Comparison of ENCODE assay signal across 8 cellular contexts in the genomic region with DNA sequence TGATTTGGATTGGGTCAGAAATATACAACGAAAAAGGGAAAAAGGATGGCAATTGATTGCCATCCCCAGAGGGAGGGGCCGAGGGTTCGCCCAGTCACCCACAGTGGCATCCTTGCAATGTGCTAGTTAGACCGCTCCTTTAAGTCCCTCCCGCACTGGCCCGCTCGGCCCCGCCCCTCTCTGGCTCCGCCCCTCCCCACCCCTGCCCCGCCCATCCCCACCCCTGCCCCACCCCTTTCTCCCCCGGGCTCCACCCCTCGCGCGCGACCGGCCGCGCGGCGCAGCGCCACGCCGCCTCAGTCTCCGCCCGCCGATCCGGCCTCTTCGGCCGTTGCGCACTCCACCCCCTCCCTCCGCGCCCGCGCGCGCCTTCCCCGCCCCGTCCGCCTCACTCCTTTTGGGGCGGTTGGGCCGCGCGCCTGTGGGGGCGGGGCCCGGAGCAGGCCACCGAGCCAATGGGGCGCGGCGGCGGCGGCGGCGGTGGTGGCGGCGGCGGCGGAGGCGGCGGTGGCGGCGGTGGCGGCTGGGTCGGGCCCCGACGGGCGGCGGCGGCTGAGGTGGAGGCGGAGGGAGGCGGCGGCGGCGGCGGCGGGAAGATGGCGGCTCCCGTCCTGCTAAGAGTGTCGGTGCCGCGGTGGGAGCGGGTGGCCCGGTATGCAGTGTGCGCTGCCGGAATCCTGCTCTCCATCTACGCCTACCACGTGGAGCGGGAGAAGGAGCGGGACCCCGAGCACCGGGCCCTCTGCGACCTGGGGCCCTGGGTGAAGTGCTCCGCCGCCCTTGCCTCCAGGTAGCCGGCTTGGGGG. TPM values are rescaled to one million over a fixed set of nuclear protein-coding genes. Genes with fewer than 3 reads are reported as not detected.
DNase-seq lines count a peak whose midpoint lies in the region; ATAC-seq, FAIRE-seq and TF ChIP-seq lines count a peak whose summit lies in the region.

A gene (plus strand): TSS at position 299 of the 806 bp plus-strand sequence. CDS start 298 bp downstream, at position 597.

- FAIRE-seq in kidney (lab: Jason Lieb, UNC) = no peak

- H3K27ac ChIP-seq in kidney (ENCODE audit: low read depth in 2 of 2, low read length in 2 of 2) = peak within 1 kb of the TSS in 1 of 2 donors; percentile 43

- H3K4me1 ChIP-seq in kidney (ENCODE audit: control insufficient read depth in 1 of 2, insufficient read depth in 1 of 2, low read depth in 1 of 2, low read length in 2 of 2) = peaks cover 0 to 3% of the 10 kb centered on the region in 2 donors

- peak within 1 kb of the TSS; percentile 48 to 65 for H3K9ac ChIP-seq in kidney (ENCODE audit: low read length in 2 of 2)

- peak; percentile 85 to 91 for DNase-seq in AML-193 (lab: John Stamatoyannopoulos, UW)
- peak; percentile 75 for DNase-seq in NCI-H446 treated with DMSO at 0.1 percent for 48 hours (lab: John Stamatoyannopoulos, UW)
- DNase-seq in activated CD4-positive, alpha-beta T cell treated with anti-CD3 and anti-CD28 coated beads for 24 hours (ENCODE audit: low read depth in 2 of 2) = peak; percentile 87 to 94
- DNase-seq in cerebellum (ENCODE audit: low spot score) = peak; percentile 96
- peak; percentile 99 for DNase-seq in kidney
- peak; percentile 94 to 95 for DNase-seq in stimulated activated CD4-positive, alpha-beta T cell treated with anti-CD3 and anti-CD28 coated beads, Interleukin-15, amount 100 ng/mL, for 1 hour (ENCODE audit: low read depth in 1 of 2, low spot score in 1 of 2)

- H3K4me3 ChIP-seq in kidney (ENCODE audit: low read length in 2 of 2) = peak within 1 kb of the TSS; percentile 66 to 74

- no peaks in the 10 kb centered on the region for H3K36me3 ChIP-seq in kidney (ENCODE audit: control insufficient read depth in 1 of 2, insufficient read depth in 2 of 2, low read length in 2 of 2)

- peak; percentile 18 for TF ChIP-seq POLR2A in GM19099 (IDR thresholded peaks at IDR 0.05; ENCODE audit: extremely low read depth, insufficient read length, low read depth)

- H3K9me3 ChIP-seq in kidney (ENCODE audit: control insufficient read depth in 1 of 2, low read length in 2 of 2) = no peaks in the 10 kb centered on the region

- ATAC-seq in HG03378 (IDR thresholded peaks at IDR 0.05; ENCODE audit: unreplicated experiment) = peak; percentile 55

- TF ChIP-seq CTCF in kidney (IDR thresholded peaks at IDR 0.05; ENCODE audit: borderline replicate concordance, extremely low read depth, insufficient read depth) = no peak

- intact Hi-C loops in kidney (cut with DNase I) = no loop called here

RNA-seq across cellular contexts. Expression of the gene that starts here (rescaled TPM):
- 22.9 TPM for total RNA-seq in cerebellum
- 18.0 TPM for total RNA-seq in kidney
- 6.5 TPM for polyA plus RNA-seq in kidney (ENCODE audit: insufficient read depth, low read depth, low replicate concordance)
